ENCODE assay signal across 27 cellular contexts in the genomic region with DNA sequence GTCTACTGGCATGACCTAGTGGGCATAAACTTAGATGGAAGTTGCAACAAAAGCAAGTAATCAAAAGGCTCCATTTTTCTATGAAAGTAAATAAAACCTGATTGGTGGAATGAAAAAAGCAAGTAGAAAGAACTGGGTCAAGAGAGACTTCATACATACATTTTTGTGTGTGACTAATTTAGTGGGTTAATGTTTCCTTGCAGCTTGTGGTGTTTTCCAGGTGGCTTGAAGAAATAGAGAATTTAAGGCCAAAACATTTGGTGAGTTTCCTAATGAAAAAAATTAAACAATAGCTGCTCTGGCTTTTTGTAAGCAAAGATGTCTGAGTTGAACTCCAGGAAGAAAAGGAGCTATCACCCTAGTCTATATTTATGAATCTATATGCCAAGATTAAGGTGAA.
"Had no signal": no experiment of that assay in that cellular context is flagged by ENCODE, and none has a peak within 500 bp of the region (broad histone marks: within the 10 kb centered on the region; RNA-seq: fewer than 3 reads in every experiment).

No MANE protein-coding gene starts in this region.

- H3K27me3 Mint-ChIP-seq: natural killer cell treated with Interleukin-12 subunit alpha and Interleukin-12 subunit beta and Interleukin-15 and Interleukin-18, amount 100 ng/mL, for 72 hours; stimulated activated naive B cell treated with anti-CD40 and anti-IgM and Interleukin-4, amounts not matched to agents 10 μg/mL and 1 μg/mL and 100 μg/mL, for 72 hours; stimulated activated naive CD8-positive, alpha-beta T cell treated with anti-CD3 and anti-CD28 coated beads, Interleukin-15, Interleukin-2, amounts not matched to agents 100 ng/mL and 50 ng/mL, for 24 hours had no signal

- H3K9me3 Mint-ChIP-seq: stimulated activated naive B cell treated with anti-CD40 and anti-IgM and Interleukin-4, amounts not matched to agents 10 μg/mL and 1 μg/mL and 100 μg/mL, for 72 hours; stimulated activated naive CD8-positive, alpha-beta T cell treated with anti-CD3 and anti-CD28 coated beads, Interleukin-15, Interleukin-2, amounts not matched to agents 100 ng/mL and 50 ng/mL, for 24 hours had no signal

- H3K4me3 Mint-ChIP-seq: natural killer cell treated with Interleukin-12 subunit alpha and Interleukin-12 subunit beta and Interleukin-15 and Interleukin-18, amount 100 ng/mL, for 72 hours; nephron progenitor cell; neural crest cell; stimulated activated effector memory CD8-positive, alpha-beta T cell treated with anti-CD3 and anti-CD28 coated beads, Interleukin-12 subunit alpha, Interleukin-12 subunit beta, amount 100 ng/mL, for 72 hours; stimulated activated naive B cell treated with anti-CD40 and anti-IgM and Interleukin-4, amounts not matched to agents 10 μg/mL and 1 μg/mL and 100 μg/mL, for 72 hours; stimulated activated naive CD8-positive, alpha-beta T cell treated with anti-CD3 and anti-CD28 coated beads, Interleukin-15, Interleukin-2, amounts not matched to agents 100 ng/mL and 50 ng/mL, for 24 hours had no signal

- H3K4me3 ChIP-seq: pancreas, prostate gland, right lobe of liver, sigmoid colon, stomach, thoracic aorta, thyroid gland, tibial nerve, upper lobe of left lung, vagina had no signal

- ATAC-seq: natural killer cell treated with Interleukin-12 subunit alpha and Interleukin-12 subunit beta and Interleukin-15 and Interleukin-18, amount 100 ng/mL, for 72 hours; pancreas; right cardiac atrium; right lobe of liver; stimulated activated effector memory CD8-positive, alpha-beta T cell treated with anti-CD3 and anti-CD28 coated beads, Interleukin-12 subunit alpha, Interleukin-12 subunit beta, amount 100 ng/mL, for 72 hours; stimulated activated naive B cell treated with anti-CD40 and anti-IgM and Interleukin-4, amounts not matched to agents 10 μg/mL and 1 μg/mL and 100 μg/mL, for 72 hours had no signal

- H3K27me3 ChIP-seq: neutrophil, pancreas, right lobe of liver, sigmoid colon, stomach, thyroid gland, tibial nerve, upper lobe of left lung, vagina had no signal

- H3K4me1 ChIP-seq: pancreas, prostate gland, right lobe of liver, sigmoid colon, stomach, thyroid gland, tibial nerve, upper lobe of left lung, vagina had no signal

- DNase-seq: nephron progenitor cell; nucleus accumbens; pancreas; right cardiac atrium; right lobe of liver; sigmoid colon; small intestine; stimulated activated CD4-positive, alpha-beta T cell treated with anti-CD3 and anti-CD28 coated beads, Interleukin-15, amount 100 ng/mL, for 24 hours; stimulated activated CD4-positive, alpha-beta T cell treated with anti-CD3 and anti-CD28 coated beads, Interleukin-2, amount 100 ng/mL, for 24 hours; stimulated activated CD4-positive, alpha-beta T cell treated with anti-CD3 and anti-CD28 coated beads, Interleukin-2, amount 100 ng/mL, for 48 hours; stimulated activated CD4-positive, alpha-beta T cell treated with anti-CD3 and anti-CD28 coated beads, Interleukin-4, amount 100 ng/mL, for 24 hours; stimulated activated naive B cell treated with anti-CD40 and anti-IgM and Interleukin-4, amounts not matched to agents 10 μg/mL and 1 μg/mL and 100 μg/mL, for 72 hours; stimulated activated naive CD4-positive, alpha-beta T cell treated with Interleukin-2 at 50 U/mL for 16 hours; stomach; thyroid gland; trophoblast cell; upper lobe of left lung had no signal

- H3K36me3 Mint-ChIP-seq: natural killer cell treated with Interleukin-12 subunit alpha and Interleukin-12 subunit beta and Interleukin-15 and Interleukin-18, amount 100 ng/mL, for 72 hours; stimulated activated effector memory CD8-positive, alpha-beta T cell treated with anti-CD3 and anti-CD28 coated beads, Interleukin-12 subunit alpha, Interleukin-12 subunit beta, amount 100 ng/mL, for 72 hours; stimulated activated naive B cell treated with anti-CD40 and anti-IgM and Interleukin-4, amounts not matched to agents 10 μg/mL and 1 μg/mL and 100 μg/mL, for 72 hours had no signal

- H3K36me3 ChIP-seq: neutrophil, pancreas, prostate gland, right lobe of liver, sigmoid colon, stomach, thoracic aorta, thyroid gland, tibial nerve, upper lobe of left lung, vagina had no signal

- FAIRE-seq: pancreas, small intestine, urothelium cell line had no signal

- H3K27ac ChIP-seq: neutrophil, pancreas, prostate gland, right lobe of liver, sigmoid colon, stomach, thoracic aorta, thyroid gland, tibial nerve, upper lobe of left lung, vagina had no signal

- H3K4me1 Mint-ChIP-seq: stimulated activated effector memory CD8-positive, alpha-beta T cell treated with anti-CD3 and anti-CD28 coated beads, Interleukin-12 subunit alpha, Interleukin-12 subunit beta, amount 100 ng/mL, for 72 hours; stimulated activated naive B cell treated with anti-CD40 and anti-IgM and Interleukin-4, amounts not matched to agents 10 μg/mL and 1 μg/mL and 100 μg/mL, for 72 hours had no signal

- H3K27ac Mint-ChIP-seq: natural killer cell treated with Interleukin-12 subunit alpha and Interleukin-12 subunit beta and Interleukin-15 and Interleukin-18, amount 100 ng/mL, for 72 hours; stimulated activated effector memory CD8-positive, alpha-beta T cell treated with anti-CD3 and anti-CD28 coated beads, Interleukin-12 subunit alpha, Interleukin-12 subunit beta, amount 100 ng/mL, for 72 hours; stimulated activated naive B cell treated with anti-CD40 and anti-IgM and Interleukin-4, amounts not matched to agents 10 μg/mL and 1 μg/mL and 100 μg/mL, for 72 hours; stimulated activated naive CD8-positive, alpha-beta T cell treated with anti-CD3 and anti-CD28 coated beads, Interleukin-15, Interleukin-2, amounts not matched to agents 100 ng/mL and 50 ng/mL, for 24 hours had no signal
